Comparison of ENCODE assay signal across 8 cellular contexts in genomic region chr7:37683263-37684120, GRCh38. TPM values are rescaled to one million over a fixed set of nuclear protein-coding genes. Genes with fewer than 3 reads are reported as not detected.
DNase-seq lines count a peak whose midpoint lies in the region; ATAC-seq, FAIRE-seq and TF ChIP-seq lines count a peak whose summit lies in the region.

Gene GPR141, plus strand, starts transcription at chr7:37683766. Its CDS starts 56,628 bp downstream, at chr7:37740394.

- peak within 1 kb of the TSS; percentile 13 for H3K27ac ChIP-seq in colonic mucosa

- H3K9ac ChIP-seq in colonic mucosa (ENCODE audit: low read depth in 2 of 2, low read length in 2 of 2): no peak within 1 kb of the TSS

- H3K4me1 ChIP-seq in colonic mucosa: no peaks in the 10 kb centered on the region

- DNase-seq in GM10248 (ENCODE audit: extremely low spot score): peak; percentile 44
- DNase-seq in colonic mucosa: no peak
- no peak for DNase-seq in frontal cortex (ENCODE audit: low spot score in 2 of 2)
- no peak for DNase-seq in activated naive CD8-positive, alpha-beta T cell treated with anti-CD3 and anti-CD28 coated beads, Interleukin-2, amount 50 U/mL, for 24 hours
- DNase-seq in progenitor cell of endocrine pancreas (ENCODE audit: low spot score, unreplicated experiment): no peak
- no peak for DNase-seq in NCI-H1930 (lab: John Stamatoyannopoulos, UW)

- FAIRE-seq in frontal cortex (lab: Jason Lieb, UNC): no peak

- no peak within 1 kb of the TSS for H3K4me3 ChIP-seq in colonic mucosa

- H3K27me3 Mint-ChIP-seq in activated naive CD8-positive, alpha-beta T cell treated with anti-CD3 and anti-CD28 coated beads, Interleukin-2, amount 50 U/mL, for 24 hours: peaks cover 20% of the 10 kb centered on the region
- no peaks in the 10 kb centered on the region for H3K27me3 Mint-ChIP-seq in progenitor cell of endocrine pancreas

- TF ChIP-seq CTCF in GM10248 (IDR thresholded peaks at IDR 0.05; ENCODE audit: control extremely low read depth, extremely low read depth, low read depth, missing control alignments) (no peak), colonic mucosa (IDR thresholded peaks at IDR 0.05) (no peak), progenitor cell of endocrine pancreas (IDR thresholded peaks at IDR 0.05; ENCODE audit: unreplicated experiment) (no peak)

- no peaks in the 10 kb centered on the region for H3K36me3 Mint-ChIP-seq in activated naive CD8-positive, alpha-beta T cell treated with anti-CD3 and anti-CD28 coated beads, Interleukin-2, amount 50 U/mL, for 24 hours (ENCODE audit: low read depth)
- no peaks in the 10 kb centered on the region for H3K36me3 Mint-ChIP-seq in progenitor cell of endocrine pancreas (ENCODE audit: insufficient read depth)

- no peaks in the 10 kb centered on the region for H3K9me3 Mint-ChIP-seq in activated naive CD8-positive, alpha-beta T cell treated with anti-CD3 and anti-CD28 coated beads, Interleukin-2, amount 50 U/mL, for 24 hours
- no peaks in the 10 kb centered on the region for H3K9me3 Mint-ChIP-seq in progenitor cell of endocrine pancreas (ENCODE audit: low read depth)

- H3K27me3 ChIP-seq in colonic mucosa: no peaks in the 10 kb centered on the region

- CTCF ChIA-PET in GM10248 (lab: Yijun Ruan, JAX): interaction anchor here (1.1 to 1.4 kb wide), 6 partner anchors 11 to 151 kb away, joined by 3 to 6 read pairs (median 4); no protein-coding TSS in a partner anchor

- no peaks in the 10 kb centered on the region for H3K9me3 ChIP-seq in colonic mucosa

- H3K4me1 Mint-ChIP-seq in activated naive CD8-positive, alpha-beta T cell treated with anti-CD3 and anti-CD28 coated beads, Interleukin-2, amount 50 U/mL, for 24 hours: no peaks in the 10 kb centered on the region
- H3K4me1 Mint-ChIP-seq in progenitor cell of endocrine pancreas (ENCODE audit: low read depth): peaks cover 5% of the 10 kb centered on the region

- peak; percentile 92 for ATAC-seq in GM21381 (IDR thresholded peaks at IDR 0.05; ENCODE audit: unreplicated experiment)
- ATAC-seq in HG03558 (IDR thresholded peaks at IDR 0.05; ENCODE audit: extremely low read depth, unreplicated experiment): peak; percentile 92
- ATAC-seq in activated naive CD8-positive, alpha-beta T cell treated with anti-CD3 and anti-CD28 coated beads, Interleukin-2, amount 50 U/mL, for 24 hours: no peak

- intact Hi-C loops in colonic mucosa (cut with DNase I): no loop called here

- POLR2A ChIA-PET in GM10248 (lab: Yijun Ruan, JAX): no interaction called here

- H3K36me3 ChIP-seq in colonic mucosa: no peaks in the 10 kb centered on the region

- no peak within 1 kb of the TSS for H3K4me3 Mint-ChIP-seq in activated naive CD8-positive, alpha-beta T cell treated with anti-CD3 and anti-CD28 coated beads, Interleukin-2, amount 50 U/mL, for 24 hours
- no peak within 1 kb of the TSS for H3K4me3 Mint-ChIP-seq in progenitor cell of endocrine pancreas (ENCODE audit: low read depth)

- H3K27ac Mint-ChIP-seq in activated naive CD8-positive, alpha-beta T cell treated with anti-CD3 and anti-CD28 coated beads, Interleukin-2, amount 50 U/mL, for 24 hours: no peak within 1 kb of the TSS
- no peak within 1 kb of the TSS for H3K27ac Mint-ChIP-seq in progenitor cell of endocrine pancreas

RNA-seq across cellular contexts. Expression of gene GPR141, which starts in this region (rescaled TPM):
- under 1 TPM; 0.40 to 0.58 TPM for total RNA-seq in colonic mucosa
- not detected for total RNA-seq in frontal cortex
- total RNA-seq in progenitor cell of endocrine pancreas: 1.1 and 1.4 TPM in 2 replicates
